8 cellular contexts compared by ENCODE assay signal in genomic region chr17:4492762-4493561, GRCh38. TPM values are rescaled to one million over a fixed set of nuclear protein-coding genes. Genes with fewer than 3 reads are reported as not detected.
DNase-seq lines count a peak whose midpoint lies in the region; ATAC-seq, FAIRE-seq and TF ChIP-seq lines count a peak whose summit lies in the region.

No MANE protein-coding gene starts in this region.

- H3K36me3 ChIP-seq in OCI-LY3 (replicated peaks; ENCODE audit: low read depth, low read length) (no peaks in the 10 kb centered on the region), endothelial cell of umbilical vein (ENCODE audit: control insufficient read depth in 2 of 2, extremely low read depth in 1 of 2, insufficient read depth in 2 of 2, low read length in 2 of 2) (peaks cover 0 to 2% of the 10 kb centered on the region in 2 experiments), trophoblast cell (ENCODE audit: control insufficient read depth in 1 of 2, insufficient read depth in 2 of 2, low read length in 2 of 2) (no peaks in the 10 kb centered on the region), vagina (no peaks in the 10 kb centered on the region), gastrocnemius medialis (no peaks in the 10 kb centered on the region)

- H3K23ac ChIP-seq in trophoblast cell (ENCODE audit: low read length), result no peak overlapping the region

- H3K4me2 ChIP-seq in OCI-LY3 (ENCODE audit: low read length) (peak overlapping the region; percentile 53), endothelial cell of umbilical vein (ENCODE audit: insufficient read depth, low read length) (no peak overlapping the region), trophoblast cell (ENCODE audit: low read length) (no peak overlapping the region)

- DNase-seq in NCI-H1694 treated with DMSO at 0.1 percent for 48 hours (lab: John Stamatoyannopoulos, UW) (peak; percentile 51), NCI-H1694 (lab: John Stamatoyannopoulos, UW) (no peak), endothelial cell of umbilical vein (ENCODE audit: low read depth, low spot score) (peak; percentile 54), trophoblast cell (peak; percentile 95 to 96), D341Med (ENCODE audit: low spot score) (no peak), vagina (ENCODE audit: extremely low spot score in 2 of 2) (no peak), gastrocnemius medialis (no peak)

- H3K27me3 ChIP-seq in OCI-LY3 (ENCODE audit: low read depth, low read length) (no peaks in the 10 kb centered on the region), endothelial cell of umbilical vein (ENCODE audit: control insufficient read depth in 2 of 2, insufficient read depth in 2 of 2, low read length in 2 of 2) (no peaks in the 10 kb centered on the region), trophoblast cell (ENCODE audit: insufficient read depth, low read length) (no peaks in the 10 kb centered on the region), vagina (no peaks in the 10 kb centered on the region), gastrocnemius medialis (no peaks in the 10 kb centered on the region)

- no peak overlapping the region for H3K9ac ChIP-seq in OCI-LY3 (ENCODE audit: low read length)
- no peak overlapping the region for H3K9ac ChIP-seq in endothelial cell of umbilical vein (replicated peaks; ENCODE audit: extremely low read depth, insufficient read depth, low read length)
- H3K9ac ChIP-seq in trophoblast cell (ENCODE audit: low read length), result no peak overlapping the region

- H3K4me3 ChIP-seq in OCI-LY3 (ENCODE audit: low read length), result peak overlapping the region; percentile 28; the same call in 1 of the 2 replicates
- no peak overlapping the region for H3K4me3 ChIP-seq in endothelial cell of umbilical vein (replicated peaks in 1 of 3; ENCODE audit: insufficient read depth in 1 of 3, low read depth in 1 of 3, low read length in 3 of 3)
- no peak overlapping the region for H3K4me3 ChIP-seq in trophoblast cell (ENCODE audit: low read depth, low read length)
- H3K4me3 ChIP-seq in vagina, result no peak overlapping the region
- no peak overlapping the region for H3K4me3 ChIP-seq in gastrocnemius medialis

- no peaks in the 10 kb centered on the region for H3K9me3 ChIP-seq in OCI-LY3 (ENCODE audit: insufficient read depth, low read length)
- H3K9me3 ChIP-seq in endothelial cell of umbilical vein (replicated peaks; ENCODE audit: control insufficient read depth, insufficient read depth, low read length), result no peaks in the 10 kb centered on the region
- no peaks in the 10 kb centered on the region for H3K9me3 ChIP-seq in trophoblast cell (ENCODE audit: insufficient read depth, low read depth, low read length)
- H3K9me3 ChIP-seq in vagina, result no peaks in the 10 kb centered on the region
- H3K9me3 ChIP-seq in gastrocnemius medialis, result no peaks in the 10 kb centered on the region

- peak overlapping the region; percentile 28 for H4K8ac ChIP-seq in trophoblast cell (ENCODE audit: low read depth, low read length)

- H4K91ac ChIP-seq in trophoblast cell (ENCODE audit: low read depth, low read length), result peak overlapping the region; percentile 70

- no CpG with 5 or more reads among the region's 20 CpGs for WGBS in trophoblast cell (ENCODE audit: extremely low coverage, insufficient coverage, insufficient read length)

- H3K27ac ChIP-seq in OCI-LY3 (ENCODE audit: low read length) (no peak overlapping the region), endothelial cell of umbilical vein (ENCODE audit: insufficient read depth, low read depth, low read length) (no peak overlapping the region), trophoblast cell (ENCODE audit: low read depth, low read length) (peak overlapping the region; percentile 84), vagina (no peak overlapping the region), gastrocnemius medialis (no peak overlapping the region)

- CTCF ChIA-PET in endothelial cell of umbilical vein (lab: Charles Lee), result interaction anchor here (0.6 to 0.7 kb wide), 2 partner anchors 39 to 74 kb away, joined by 3 read pairs; no protein-coding TSS in a partner anchor

- H3K9me1 ChIP-seq in endothelial cell of umbilical vein (replicated peaks; ENCODE audit: control insufficient read depth, extremely low read depth, insufficient read depth, low read length), result no peaks in the 10 kb centered on the region

- no peaks in the 10 kb centered on the region for H4K20me1 ChIP-seq in OCI-LY3 (ENCODE audit: insufficient read depth, low read length)
- H4K20me1 ChIP-seq in endothelial cell of umbilical vein (replicated peaks; ENCODE audit: control insufficient read depth, extremely low read depth, insufficient read depth, low read length), result no peaks in the 10 kb centered on the region

- TF ChIP-seq CTCF in OCI-LY3 (IDR thresholded peaks at IDR 0.05; ENCODE audit: low read depth, low read length) (no peak), endothelial cell of umbilical vein (IDR thresholded peaks at IDR 0.05; ENCODE audit: extremely low read depth in 1 of 2, insufficient read depth in 1 of 2, low read depth in 1 of 2, low read length in 2 of 2) (no peak), vagina (IDR thresholded peaks at IDR 0.05) (no peak), gastrocnemius medialis (IDR thresholded peaks at IDR 0.05 in 4 of 5, conservative IDR thresholded peaks at IDR 0.05 in 1 of 5) (no peak)

- H2AFZ ChIP-seq in OCI-LY3 (ENCODE audit: low read depth, low read length) (no peak overlapping the region), endothelial cell of umbilical vein (ENCODE audit: low read depth, low read length) (no peak overlapping the region), trophoblast cell (ENCODE audit: insufficient read depth, low read length, poor library complexity) (no peak overlapping the region)

- no peak overlapping the region for H4K12ac ChIP-seq in trophoblast cell (ENCODE audit: low read depth, low read length)

- peak overlapping the region; percentile 76 for H2BK120ac ChIP-seq in trophoblast cell (ENCODE audit: insufficient read depth, low read length, poor library complexity)

- no TSS peak for BruUV-seq in endothelial cell of umbilical vein (replicated peaks; lab: Mats Ljungman, UMichigan)

- H3K14ac ChIP-seq in trophoblast cell (ENCODE audit: low read length), result peak overlapping the region; percentile 27

- H3K4ac ChIP-seq in trophoblast cell (ENCODE audit: low read depth, low read length), result no peak overlapping the region

- TF ChIP-seq POLR2A in endothelial cell of umbilical vein (IDR thresholded peaks at IDR 0.05; ENCODE audit: low read depth, low read length), result no peak
- no peak for TF ChIP-seq POLR2A in vagina (IDR thresholded peaks at IDR 0.05)
- TF ChIP-seq POLR2A in gastrocnemius medialis (IDR thresholded peaks at IDR 0.05), result no peak

- dilution Hi-C loops in endothelial cell of umbilical vein (cut with MboI; ENCODE audit: extremely low pct_ligation_motif_present, low sequenced_read_pairs), result no loop called here

- intact Hi-C loops in endothelial cell of umbilical vein (cut with micrococcal nuclease), result no loop called here
- intact Hi-C loops in vagina (cut with DNase I), result no loop called here
- intact Hi-C loops in gastrocnemius medialis (cut with DNase I; ENCODE audit: low total_unique reads), result loop anchor here (10.0 kb wide), 1 partner anchor 68 kb away; no protein-coding TSS in a partner anchor

- FAIRE-seq in endothelial cell of umbilical vein (lab: Jason Lieb, UNC), result peak; percentile 78

- no peak for ATAC-seq in gastrocnemius medialis

- peak overlapping the region; percentile 80 for H2BK5ac ChIP-seq in trophoblast cell (ENCODE audit: low read depth, low read length, poor library complexity)

- POLR2A ChIA-PET in endothelial cell of umbilical vein (lab: Charles Lee), result interaction anchor here (0.7 kb wide), 1 partner anchor 535 kb away, joined by 4 read pairs; no protein-coding TSS in a partner anchor

- H3K79me2 ChIP-seq in OCI-LY3 (ENCODE audit: low read length), result no peaks in the 10 kb centered on the region
- no peaks in the 10 kb centered on the region for H3K79me2 ChIP-seq in endothelial cell of umbilical vein (ENCODE audit: control insufficient read depth, insufficient read depth, low read length)
- H3K79me2 ChIP-seq in trophoblast cell (ENCODE audit: control insufficient read depth, insufficient read depth, low read length, poor library complexity), result peaks cover 13% of the 10 kb centered on the region

- in situ Hi-C loops in gastrocnemius medialis (cut with MboI; ENCODE audit: low sequenced_read_pairs in 4 of 4), result no loop called here

- H3K18ac ChIP-seq in trophoblast cell (ENCODE audit: low read length), result peak overlapping the region; percentile 52

- peak overlapping the region; percentile 88 for H2BK12ac ChIP-seq in trophoblast cell (ENCODE audit: low read length)

- peaks cover 41% of the 10 kb centered on the region for H3K79me1 ChIP-seq in trophoblast cell (ENCODE audit: low read length)

- H3K4me1 ChIP-seq in OCI-LY3 (ENCODE audit: low read length), result peaks cover 30% of the 10 kb centered on the region
- no peaks in the 10 kb centered on the region for H3K4me1 ChIP-seq in endothelial cell of umbilical vein (ENCODE audit: control insufficient read depth, extremely low read depth, insufficient read depth, low read length)
- peaks cover 46 to 49% of the 10 kb centered on the region in 2 experiments for H3K4me1 ChIP-seq in trophoblast cell (ENCODE audit: control insufficient read depth in 1 of 2, insufficient read depth in 2 of 2, low read length in 2 of 2)
- peaks cover 4% of the 10 kb centered on the region for H3K4me1 ChIP-seq in vagina
- no peaks in the 10 kb centered on the region for H3K4me1 ChIP-seq in gastrocnemius medialis

- peak overlapping the region; percentile 57 for H2AK5ac ChIP-seq in trophoblast cell (ENCODE audit: low read length)

RNA-seq across cellular contexts. Expression of gene SPNS2, which starts 5.7 kb away (rescaled TPM):
- total RNA-seq in endothelial cell of umbilical vein (56.6 and 77.3 TPM in 2 replicates), vagina (79.3 TPM), gastrocnemius medialis (1 to 10 TPM; 2.7 to 6.2 (median 4.2) TPM)
- polyA plus RNA-seq in endothelial cell of umbilical vein, result 70.2 and 77.3 TPM in 2 replicates
- polyA plus RNA-seq in endothelial cell of umbilical vein (2011; cell fraction: cytosol; rRNA removed), result 47.5 and 59.9 TPM in 2 replicates
- 70.4 and 94.6 TPM in 2 replicates for polyA plus RNA-seq in endothelial cell of umbilical vein (2011; cell fraction: nucleus; rRNA removed)
- polyA plus RNA-seq in endothelial cell of umbilical vein (2012), result 16.2 and 28.4 TPM in 2 replicates
- 46.1 and 59.7 TPM in 2 replicates for polyA minus RNA-seq in endothelial cell of umbilical vein
- not detected for polyA minus RNA-seq in endothelial cell of umbilical vein (2011; cell fraction: cytosol; rRNA and poly(A)+ RNA removed)
- polyA minus RNA-seq in endothelial cell of umbilical vein (2011; cell fraction: nucleus; rRNA and poly(A)+ RNA removed), result 21.3 and 41.6 TPM in 2 replicates
- polyA plus RNA-seq in trophoblast cell (2013), result 153 and 164 TPM in 2 replicates

RNA-seq across cellular contexts. Expression of gene SPNS3, which starts 59.2 kb away (rescaled TPM):
- 0.66 TPM in 1 of 2 replicates, not detected in the other for total RNA-seq in endothelial cell of umbilical vein
- polyA plus RNA-seq in endothelial cell of umbilical vein, result 0.18 and 0.24 TPM in 2 replicates
- polyA plus RNA-seq in endothelial cell of umbilical vein (2011; cell fraction: cytosol; rRNA removed), result 0.07 and 0.10 TPM in 2 replicates
- polyA plus RNA-seq in endothelial cell of umbilical vein (2011; cell fraction: nucleus; rRNA removed), result 0.13 TPM in 1 of 2 replicates, not detected in the other
- not detected in 2 replicates for polyA plus RNA-seq in endothelial cell of umbilical vein (2012)
- not detected in 2 replicates for polyA minus RNA-seq in endothelial cell of umbilical vein
- not detected for polyA minus RNA-seq in endothelial cell of umbilical vein (2011; cell fraction: cytosol; rRNA and poly(A)+ RNA removed)
- polyA minus RNA-seq in endothelial cell of umbilical vein (2011; cell fraction: nucleus; rRNA and poly(A)+ RNA removed), result not detected in 2 replicates
- polyA plus RNA-seq in trophoblast cell (2013), result 2.2 TPM in 2 replicates
- total RNA-seq in vagina, result not detected
- not detected for total RNA-seq in gastrocnemius medialis

Comparison
In these comparisons a context has a peak if more than half of its experiments do, and no peak if none do; other contexts are left out.
1. DNase-seq: peak in NCI-H1694 treated with DMSO at 0.1 percent for 48 hours (single experiment), endothelial cell of umbilical vein (single experiment) and trophoblast cell (2 of 2); none in NCI-H1694 (single experiment), D341Med (single experiment), vagina (0 of 2) and gastrocnemius medialis (0 of 2).